9 cellular contexts compared by ENCODE assay signal in genomic region chr5:143023447-143024096, GRCh38.
DNase-seq lines count a peak whose midpoint lies in the region; ATAC-seq and TF ChIP-seq lines count a peak whose summit lies in the region.
"Had no signal": no experiment of that assay in that cellular context is flagged by ENCODE, and none has a peak within 500 bp of the region (broad histone marks: within the 10 kb centered on the region; RNA-seq: fewer than 3 reads in every experiment).

No MANE protein-coding gene starts in this region.

- POLR2A ChIA-PET in CD8-positive, alpha-beta T cell (lab: Charles Lee): interaction anchor here (1.4 kb wide), 1 partner anchor 15 kb away, joined by 4 read pairs; no protein-coding TSS in a partner anchor
- POLR2A ChIA-PET in naive thymus-derived CD4-positive, alpha-beta T cell (lab: Charles Lee): no interaction called here

- H3K27me3 ChIP-seq in CD8-positive, alpha-beta T cell (ENCODE audit: insufficient read depth, low read length): no peaks in the 10 kb centered on the region
- H3K27me3 ChIP-seq in naive thymus-derived CD4-positive, alpha-beta T cell (ENCODE audit: control insufficient read depth in 2 of 2, insufficient read depth in 2 of 2, low read length in 2 of 2): no peaks in the 10 kb centered on the region

- H3K27me3 Mint-ChIP-seq in CD8-positive, alpha-beta T cell (ENCODE audit: low read depth): no peaks in the 10 kb centered on the region
- H3K27me3 Mint-ChIP-seq in activated naive CD4-positive, alpha-beta T cell treated with anti-CD3 and anti-CD28 coated beads, Interleukin-2, amount 50 U/mL, for 24 hours: no peaks in the 10 kb centered on the region
- H3K27me3 Mint-ChIP-seq in naive thymus-derived CD4-positive, alpha-beta T cell: no peaks in the 10 kb centered on the region

- H3K4me3 Mint-ChIP-seq in CD8-positive, alpha-beta T cell: no peak overlapping the region
- H3K4me3 Mint-ChIP-seq in activated naive CD4-positive, alpha-beta T cell treated with anti-CD3 and anti-CD28 coated beads, Interleukin-2, amount 50 U/mL, for 24 hours: peak overlapping the region; percentile 9
- H3K4me3 Mint-ChIP-seq in naive thymus-derived CD4-positive, alpha-beta T cell: peak overlapping the region in 2 of 10 donors; percentile 36 to 69

- CTCF ChIA-PET in CD8-positive, alpha-beta T cell (lab: Charles Lee): no interaction called here
- CTCF ChIA-PET in naive thymus-derived CD4-positive, alpha-beta T cell (lab: Charles Lee): no interaction called here

- H3K4me1 Mint-ChIP-seq in CD8-positive, alpha-beta T cell (ENCODE audit: low read depth): peaks cover 35% of the 10 kb centered on the region
- H3K4me1 Mint-ChIP-seq in activated naive CD4-positive, alpha-beta T cell treated with anti-CD3 and anti-CD28 coated beads, Interleukin-2, amount 50 U/mL, for 24 hours: peaks cover 24% of the 10 kb centered on the region
- peaks cover 6 to 49% (median 26%) of the 10 kb centered on the region in 7 donors for H3K4me1 Mint-ChIP-seq in naive thymus-derived CD4-positive, alpha-beta T cell

- no peak for TF ChIP-seq CTCF in CD8-positive, alpha-beta T cell (IDR thresholded peaks at IDR 0.05)

- peaks cover 5% of the 10 kb centered on the region for H3K4me1 ChIP-seq in CD8-positive, alpha-beta T cell (ENCODE audit: insufficient read depth, low read length)
- H3K4me1 ChIP-seq in naive thymus-derived CD4-positive, alpha-beta T cell (ENCODE audit: control insufficient read depth in 2 of 2, insufficient read depth in 2 of 2, low read length in 2 of 2): peaks cover 0 to 11% of the 10 kb centered on the region in 2 donors

- peak; percentile 49 for ATAC-seq in CD8-positive, alpha-beta T cell
- ATAC-seq in GM18909 (IDR thresholded peaks at IDR 0.05; ENCODE audit: poor library complexity, unreplicated experiment) (peak; percentile 58), HG03060 (IDR thresholded peaks at IDR 0.05; ENCODE audit: low read depth, unreplicated experiment) (peak; percentile 36)
- ATAC-seq in naive thymus-derived CD4-positive, alpha-beta T cell: peak; percentile 47

- peak overlapping the region; percentile 72 for H3K27ac Mint-ChIP-seq in CD8-positive, alpha-beta T cell
- no peak overlapping the region for H3K27ac Mint-ChIP-seq in activated naive CD4-positive, alpha-beta T cell treated with anti-CD3 and anti-CD28 coated beads, Interleukin-2, amount 50 U/mL, for 24 hours
- H3K27ac Mint-ChIP-seq in naive thymus-derived CD4-positive, alpha-beta T cell: peak overlapping the region in 4 of 9 donors; percentile 5 to 63 (median 44)

- no peak overlapping the region for H3K27ac ChIP-seq in CD8-positive, alpha-beta T cell (ENCODE audit: low read depth, low read length)
- no peak overlapping the region for H3K27ac ChIP-seq in naive thymus-derived CD4-positive, alpha-beta T cell (ENCODE audit: low read depth, low read length)

- peaks cover 33% of the 10 kb centered on the region for H3K36me3 Mint-ChIP-seq in CD8-positive, alpha-beta T cell
- peaks cover 8% of the 10 kb centered on the region for H3K36me3 Mint-ChIP-seq in activated naive CD4-positive, alpha-beta T cell treated with anti-CD3 and anti-CD28 coated beads, Interleukin-2, amount 50 U/mL, for 24 hours
- H3K36me3 Mint-ChIP-seq in naive thymus-derived CD4-positive, alpha-beta T cell: peaks cover 0 to 17% (median 14%) of the 10 kb centered on the region in 5 donors

- no peaks in the 10 kb centered on the region for H3K9me3 Mint-ChIP-seq in CD8-positive, alpha-beta T cell
- no peaks in the 10 kb centered on the region for H3K9me3 Mint-ChIP-seq in activated naive CD4-positive, alpha-beta T cell treated with anti-CD3 and anti-CD28 coated beads, Interleukin-2, amount 50 U/mL, for 24 hours
- no peaks in the 10 kb centered on the region for H3K9me3 Mint-ChIP-seq in naive thymus-derived CD4-positive, alpha-beta T cell
- H3K9me3 Mint-ChIP-seq: IgD-negative memory B cell had no signal

- no peak overlapping the region for H3K4me3 ChIP-seq in CD8-positive, alpha-beta T cell (ENCODE audit: low read depth, low read length)
- no peak overlapping the region for H3K4me3 ChIP-seq in naive thymus-derived CD4-positive, alpha-beta T cell (ENCODE audit: low read length)

- DNase-seq in CD8-positive, alpha-beta T cell: peak in 2 of 7 experiments; percentile 11 to 21
- peak in 1 of 9 donors; percentile 52 for DNase-seq in naive thymus-derived CD4-positive, alpha-beta T cell
- DNase-seq in NCI-H1105 (lab: John Stamatoyannopoulos, UW) (no peak), germinal center (ENCODE audit: low spot score) (no peak), NOMO-1 treated with DMSO at 0.1 percent for 48 hours (lab: John Stamatoyannopoulos, UW; ENCODE audit: unreplicated experiment) (no peak)

- no peaks in the 10 kb centered on the region for H3K36me3 ChIP-seq in CD8-positive, alpha-beta T cell (ENCODE audit: insufficient read depth, low read length)
- H3K36me3 ChIP-seq in naive thymus-derived CD4-positive, alpha-beta T cell (ENCODE audit: control insufficient read depth in 2 of 3, insufficient read depth in 3 of 3, low read length in 3 of 3): no peaks in the 10 kb centered on the region

- no peaks in the 10 kb centered on the region for H3K9me3 ChIP-seq in CD8-positive, alpha-beta T cell (ENCODE audit: low read length)
- no peaks in the 10 kb centered on the region for H3K9me3 ChIP-seq in naive thymus-derived CD4-positive, alpha-beta T cell (ENCODE audit: control insufficient read depth in 2 of 3, low read length in 3 of 3)

- intact Hi-C loops in CD8-positive, alpha-beta T cell (cut with DNase I, micrococcal nuclease): no loop called here
- intact Hi-C loops in naive thymus-derived CD4-positive, alpha-beta T cell (cut with micrococcal nuclease): no loop called here
